11 cellular contexts compared by ENCODE assay signal in the genomic region with DNA sequence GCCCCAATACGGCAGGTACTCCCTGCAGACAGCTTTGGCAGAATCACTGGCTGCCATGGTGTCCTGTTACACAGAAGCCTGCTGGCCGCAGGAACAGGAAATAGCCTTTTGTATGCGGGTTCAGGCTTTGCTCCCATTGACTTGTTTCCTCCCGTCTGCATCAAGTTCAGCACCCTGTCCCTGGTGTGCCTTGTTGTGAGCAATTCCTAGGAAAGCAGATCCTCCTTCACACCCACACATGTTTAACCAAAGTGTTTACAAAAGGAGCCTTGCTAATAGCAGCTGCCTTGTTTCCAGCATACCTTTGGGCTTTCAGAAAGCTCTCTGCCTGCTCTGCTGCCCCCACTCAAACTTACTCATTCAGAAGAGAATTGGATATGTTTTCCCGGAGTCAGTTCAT.
A peak's percentile ranks its signal among the peaks of the same experiment; 100 is the strongest.
DNase-seq lines count a peak whose midpoint lies in the region; ATAC-seq, FAIRE-seq and TF ChIP-seq lines count a peak whose summit lies in the region.
"Had no signal": no experiment of that assay in that cellular context is flagged by ENCODE, and none has a peak within 500 bp of the region (broad histone marks: within the 10 kb centered on the region; RNA-seq: fewer than 3 reads in every experiment).

No MANE protein-coding gene starts in this region.

- H3K4me1 ChIP-seq in H1 (replicated peaks in 1 of 4; ENCODE audit: control insufficient read depth in 3 of 4, insufficient read depth in 4 of 4, low read length in 3 of 4) (peaks cover 2 to 8% (median 7%) of the 10 kb centered on the region in 4 experiments; a peak in 6 of 7 replicates), neuron (ENCODE audit: insufficient read depth, low read length) (peaks cover 4% of the 10 kb centered on the region)

- TF ChIP-seq RAD21 in H1 (IDR thresholded peaks at IDR 0.05 in 1 of 2, conservative IDR thresholded peaks at IDR 0.05 in 1 of 2; ENCODE audit: low read depth in 2 of 2, low read length in 2 of 2) = no peak

- DNase-seq in DMS53 (lab: John Stamatoyannopoulos, UW) = peak; percentile 82
- peak; percentile 53 for DNase-seq in NCI-H2029 treated with DMSO at 0.1 percent for 48 hours (lab: John Stamatoyannopoulos, UW)
- DNase-seq in H1 (ENCODE audit: low read depth in 1 of 2, low spot score in 2 of 2) = peak in 1 of 2 experiments; percentile 58
- DNase-seq in stimulated activated CD4-positive, alpha-beta T cell treated with anti-CD3 and anti-CD28 coated beads, Interleukin-1b, Interleukin-23, amount 100 ng/mL, for 48 hours = no peak
- no peak for DNase-seq in activated effector memory CD4-positive, alpha-beta T cell treated with Interleukin-2 at 50 U/mL for 16 hours
- DNase-seq: T-helper 9 cell had no signal

- H3K23ac ChIP-seq in H1 (ENCODE audit: insufficient read length) = no peak overlapping the region

- CTCF ChIA-PET in H1 (lab: Charles Lee; ENCODE audit: partially characterized antibody) = interaction anchor here (1.6 kb wide), 1 partner anchor 22 kb away, joined by 4 read pairs; no protein-coding TSS in a partner anchor

- H3K27me3 ChIP-seq in H1 (replicated peaks in 1 of 4; ENCODE audit: control insufficient read depth in 3 of 4, extremely low read depth in 1 of 4, insufficient read depth in 3 of 4, low read length in 3 of 4) (no peaks in the 10 kb centered on the region), neuron (ENCODE audit: insufficient read depth, low read length) (no peaks in the 10 kb centered on the region)

- TF ChIP-seq EP300 in H1 (IDR thresholded peaks at IDR 0.05; ENCODE audit: borderline replicate concordance in 1 of 2, low read depth in 2 of 2, low read length in 2 of 2) = no peak

- peak overlapping the region; percentile 29 to 53; a peak in 3 of 4 replicates for H3K4me2 ChIP-seq in H1 (ENCODE audit: insufficient read depth in 1 of 2, low read depth in 2 of 2, low read length in 2 of 2)

- H4K91ac ChIP-seq in H1 (replicated peaks; ENCODE audit: insufficient read length, low read length) = no peak overlapping the region

- no peak overlapping the region for H2BK20ac ChIP-seq in H1 (ENCODE audit: low read length)

- no peaks in the 10 kb centered on the region for H4K20me1 ChIP-seq in H1 (replicated peaks in 1 of 2; ENCODE audit: control insufficient read depth in 1 of 2, insufficient read depth in 2 of 2, low read length in 2 of 2)

- no peak overlapping the region for H3K56ac ChIP-seq in H1 (replicated peaks; ENCODE audit: insufficient read length, low read depth, low read length)

- H3K36me3 ChIP-seq in H1 (ENCODE audit: control insufficient read depth in 2 of 4, insufficient read depth in 4 of 4, low read length in 3 of 4) = no peaks in the 10 kb centered on the region
- no peaks in the 10 kb centered on the region for H3K36me3 ChIP-seq in neuron (ENCODE audit: insufficient read depth, low read length)

- no peak overlapping the region for H3K4ac ChIP-seq in H1 (replicated peaks; ENCODE audit: insufficient read length, low read depth, low read length)

- H3K14ac ChIP-seq in H1 (ENCODE audit: insufficient read length) = no peak overlapping the region

- POLR2A ChIA-PET in H1 (lab: Charles Lee; ENCODE audit: partially characterized antibody) = interaction anchor here (0.7 kb wide), 3 partner anchors 8 to 16 kb away, joined by 3 to 5 read pairs (median 3); no protein-coding TSS in a partner anchor

- no peaks in the 10 kb centered on the region for H3K23me2 ChIP-seq in H1 (ENCODE audit: low read depth, low read length)

- peak overlapping the region; percentile 53; the same call in 1 of the 2 replicates for H4K8ac ChIP-seq in H1 (ENCODE audit: extremely low read depth, insufficient read depth, low read length)

- no peak overlapping the region for H4K5ac ChIP-seq in H1 (ENCODE audit: insufficient read length, low read depth, low read length)

- no peak overlapping the region for H2BK12ac ChIP-seq in H1 (ENCODE audit: low read depth, low read length)

- H2AFZ ChIP-seq in H1 (ENCODE audit: low read length) (peak overlapping the region; percentile 97), neuron (ENCODE audit: low read depth, low read length) (peak overlapping the region; percentile 19)

- ATAC-seq in GM18870 (IDR thresholded peaks at IDR 0.05; ENCODE audit: unreplicated experiment) (no peak), GM18519 (IDR thresholded peaks at IDR 0.05; ENCODE audit: low FRiP score, unreplicated experiment) (no peak)

- H3K79me2 ChIP-seq in H1 (ENCODE audit: control insufficient read depth in 1 of 2, insufficient read depth in 2 of 2, low read length in 2 of 2) = no peaks in the 10 kb centered on the region

- TF ChIP-seq CTCF in H1 (IDR thresholded peaks at IDR 0.05; ENCODE audit: control extremely low read depth in 1 of 3, insufficient read depth in 1 of 3, low read depth in 1 of 3, low read length in 3 of 3) = no peak

- H3K9me3 ChIP-seq in H1 (ENCODE audit: insufficient read depth in 2 of 2, low read depth in 1 of 2, low read length in 1 of 2) (no peaks in the 10 kb centered on the region), neuron (ENCODE audit: low read length) (no peaks in the 10 kb centered on the region)

- H3K18ac ChIP-seq in H1 (ENCODE audit: extremely low read depth, low read length) = no peak overlapping the region

- no peak overlapping the region for H2BK120ac ChIP-seq in H1 (replicated peaks; ENCODE audit: low read depth, low read length)

- FAIRE-seq in H1 (lab: Jason Lieb, UNC) = peak; percentile 52
- FAIRE-seq: GM12891 had no signal

- no peak overlapping the region for H2BK15ac ChIP-seq in H1 (ENCODE audit: low read length)

- H3K79me1 ChIP-seq in H1 (ENCODE audit: low read depth, low read length) = no peaks in the 10 kb centered on the region

- 0 out of 3 replicates have a peak, but pooled peaks of 1 of the 2 experiments have one; percentile 24 for TF ChIP-seq POLR2A in H1 (IDR thresholded peaks at IDR 0.05; ENCODE audit: control extremely low read depth in 1 of 2, low read depth in 2 of 2, low read length in 2 of 2)

- peak overlapping the region; percentile 59; the same call in 1 of the 2 replicates for H3K27ac ChIP-seq in H1 (ENCODE audit: low read depth, low read length)

- no peak overlapping the region for H2AK5ac ChIP-seq in H1 (ENCODE audit: low read depth, low read length)

- WGBS in H1 (ENCODE audit: extremely low coverage in 1 of 2, insufficient coverage in 1 of 2, insufficient read length in 1 of 2, insufficient replicate concordance in 2 of 2, low coverage in 1 of 2, low lambda C conversion rate in 2 of 2, missing lambda C conversion rate in 1 of 2), 2 experiments = 38% methylated on average over 5 of the region's 5 CpGs; no CpG with 5 or more reads in 1 of the 2 experiments

- peak overlapping the region; percentile 36; the same call in 1 of the 2 replicates for H2BK5ac ChIP-seq in H1 (ENCODE audit: low read depth, low read length)

- H3K4me3 ChIP-seq in H1 (ENCODE audit: extremely low read depth in 1 of 4, insufficient read depth in 2 of 4, low read depth in 3 of 4, low read length in 4 of 4) = no peak overlapping the region
- H3K4me3 ChIP-seq in neuron (ENCODE audit: low read length) = no peak overlapping the region
- H3K4me3 ChIP-seq: skin epidermis had no signal

- H3K9ac ChIP-seq in H1 (replicated peaks in 1 of 4; ENCODE audit: extremely low read depth in 1 of 4, low read depth in 3 of 4, low read length in 3 of 4) = no peak overlapping the region; a peak in 1 of 7 replicates

TF ChIP-seq in H1, 55 proteins besides CTCF, POLR2A, EP300 and RAD21 (continues in another document):
- TF ChIP-seq CEBPB (IDR thresholded peaks at IDR 0.05; ENCODE audit: low read depth, low read length) = no peak
- peak; percentile 42; the same call in 1 of the 2 replicates for TF ChIP-seq TAF1 (IDR thresholded peaks at IDR 0.05; ENCODE audit: low read depth, low read length)
- no peak for TF ChIP-seq KDM1A (IDR thresholded peaks at IDR 0.05; ENCODE audit: borderline replicate concordance, low read length)
- no peak for TF ChIP-seq ZNF274 (IDR thresholded peaks at IDR 0.05; ENCODE audit: borderline replicate concordance, extremely low read depth, low read length)
- TF ChIP-seq E2F6 (IDR thresholded peaks at IDR 0.05) = no peak
- TF ChIP-seq TAF7 (optimal IDR thresholded peaks at IDR 0.05; ENCODE audit: borderline replicate concordance, low read depth, low read length) = no peak
- TF ChIP-seq SIN3A (conservative IDR thresholded peaks at IDR 0.05 in 1 of 2, IDR thresholded peaks at IDR 0.05 in 1 of 2; ENCODE audit: low read depth in 1 of 2, low read length in 2 of 2) = no peak
- TF ChIP-seq NANOG (IDR thresholded peaks at IDR 0.05; ENCODE audit: insufficient read depth, low read depth, low read length, poor library complexity, severe bottlenecking) = no peak
- peak; percentile 66 for TF ChIP-seq ASH2L (IDR thresholded peaks at IDR 0.05; ENCODE audit: low read length)

Comparison
In these comparisons a context has a peak if more than half of its experiments do, and no peak if none do; other contexts are left out.
1. DNase-seq: peak in DMS53 (single experiment) and NCI-H2029 treated with DMSO at 0.1 percent for 48 hours (single experiment); none in stimulated activated CD4-positive, alpha-beta T cell treated with anti-CD3 and anti-CD28 coated beads, Interleukin-1b, Interleukin-23, amount 100 ng/mL, for 48 hours (single experiment) and activated effector memory CD4-positive, alpha-beta T cell treated with Interleukin-2 at 50 U/mL for 16 hours (single experiment).